ENCODE assay signal across 19 cellular contexts in genomic region chr18:59002974-59003594, GRCh38.
"Had no signal": no experiment of that assay in that cellular context is flagged by ENCODE, and none has a peak within 500 bp of the region (broad histone marks: within the 10 kb centered on the region; RNA-seq: fewer than 3 reads in every experiment).

No MANE protein-coding gene starts in this region.

- DNase-seq: activated CD4-positive, alpha-beta memory T cell treated with anti-CD3 and anti-CD28 coated beads, Interleukin-2, amount 10 ng/mL, durations not matched to agents 7 days and 5 days; activated CD4-positive, alpha-beta T cell treated with anti-CD3 and anti-CD28 coated beads, Interleukin-2, amount 10 ng/mL, durations not matched to agents 24 days and 14 days; activated effector memory CD4-positive, alpha-beta T cell treated with Interleukin-2 at 50 U/mL for 16 hours; activated naive CD4-positive, alpha-beta T cell treated with anti-CD3 and anti-CD28 coated beads for 36 hours; activated naive CD8-positive, alpha-beta T cell treated with anti-CD3 and anti-CD28 coated beads, Interleukin-2, amount 10 ng/mL, durations not matched to agents 7 days and 5 days; activated T-cell treated with anti-CD3 and anti-CD28 coated beads, Interleukin-2, amount 50 U/mL, for 72 hours; amniotic stem cell; foreskin melanocyte; glutamatergic neuron; left lung; naive thymus-derived CD8-positive, alpha-beta T cell; right cardiac atrium; stimulated activated CD4-positive, alpha-beta T cell treated with anti-CD3 and anti-CD28 coated beads, Interleukin-12 subunit alpha, Interleukin-12 subunit beta, amount 100 ng/mL, for 4 hours; stimulated activated CD4-positive, alpha-beta T cell treated with anti-CD3 and anti-CD28 coated beads, Interleukin-4, amount 100 ng/mL, for 4 hours; stimulated activated naive CD8-positive, alpha-beta T cell treated with anti-CD3 and anti-CD28 coated beads, Interleukin-15, Interleukin-2, amounts not matched to agents 100 U/mL and 50 U/mL, for 24 hours had no signal

- H3K36me3 ChIP-seq: breast epithelium, left lung, neural progenitor cell had no signal

- H3K27ac ChIP-seq: breast epithelium, coronary artery, hepatocyte, left lung, neural progenitor cell had no signal

- H3K9ac ChIP-seq: neural progenitor cell had no signal

- H3K4me1 ChIP-seq: breast epithelium, left lung had no signal

- H3K4me3 ChIP-seq: breast epithelium, coronary artery, hepatocyte, left lung, neural progenitor cell had no signal

- H3K79me2 ChIP-seq: hepatocyte had no signal

- H3K4me2 ChIP-seq: hepatocyte, neural progenitor cell had no signal

- H3K9me3 ChIP-seq: breast epithelium, left lung had no signal

- H3K27me3 ChIP-seq: breast epithelium, hepatocyte, left lung, neural progenitor cell had no signal

- H2AFZ ChIP-seq: hepatocyte, neural progenitor cell had no signal

- ATAC-seq: activated T-cell treated with anti-CD3 and anti-CD28 coated beads, Interleukin-2, amount 50 U/mL, for 72 hours; left lung; naive thymus-derived CD8-positive, alpha-beta T cell; right cardiac atrium; stimulated activated naive CD8-positive, alpha-beta T cell treated with anti-CD3 and anti-CD28 coated beads, Interleukin-15, Interleukin-2, amounts not matched to agents 100 U/mL and 50 U/mL, for 24 hours had no signal
